Comparison of ENCODE assay signal across 24 cellular contexts in genomic region chr1:88557044-88557443, GRCh38.
"Had no signal": no experiment of that assay in that cellular context is flagged by ENCODE, and none has a peak within 500 bp of the region (broad histone marks: within the 10 kb centered on the region; RNA-seq: fewer than 3 reads in every experiment).

No MANE protein-coding gene starts in this region.

- ATAC-seq: foreskin keratinocyte; left colon; left ventricle myocardium superior; natural killer cell treated with Interleukin-12 subunit alpha and Interleukin-12 subunit beta and Interleukin-15 and Interleukin-18, amount 100 ng/mL, for 72 hours had no signal

- H3K27ac ChIP-seq: esophagus squamous epithelium, foreskin keratinocyte, neural progenitor cell, ovary, right atrium auricular region, sigmoid colon, skin epidermis, stomach, thyroid gland, upper lobe of left lung, uterus had no signal

- H3K4me3 ChIP-seq: esophagus squamous epithelium, lung, neural progenitor cell, ovary, right atrium auricular region, sigmoid colon, skin epidermis, stomach, thyroid gland, upper lobe of left lung, uterus had no signal

- H3K9me3 ChIP-seq: esophagus squamous epithelium, ovary, right atrium auricular region, sigmoid colon, stomach, thyroid gland, upper lobe of left lung, uterus had no signal

- H3K9ac ChIP-seq: neural progenitor cell had no signal

- DNase-seq: dermis blood vessel endothelial cell; esophagus squamous epithelium; foreskin keratinocyte; kidney; left colon; left ventricle myocardium superior; mesenchymal stem cell; midbrain; nucleus accumbens; ovary; sigmoid colon; stimulated activated CD4-positive, alpha-beta T cell treated with anti-CD3 and anti-CD28 coated beads, Interleukin-2, amount 100 ng/mL, for 24 hours; stimulated activated CD4-positive, alpha-beta T cell treated with anti-CD3 and anti-CD28 coated beads, Interleukin-4, amount 100 ng/mL, for 4 hours; stimulated activated naive CD4-positive, alpha-beta T cell; stomach; substantia nigra; thyroid gland; upper lobe of left lung; uterus had no signal

- H3K36me3 ChIP-seq: esophagus squamous epithelium, neural progenitor cell, ovary, right atrium auricular region, sigmoid colon, stomach, thyroid gland, upper lobe of left lung, uterus had no signal
